1 cellular context compared by ENCODE assay signal in the genomic region with DNA sequence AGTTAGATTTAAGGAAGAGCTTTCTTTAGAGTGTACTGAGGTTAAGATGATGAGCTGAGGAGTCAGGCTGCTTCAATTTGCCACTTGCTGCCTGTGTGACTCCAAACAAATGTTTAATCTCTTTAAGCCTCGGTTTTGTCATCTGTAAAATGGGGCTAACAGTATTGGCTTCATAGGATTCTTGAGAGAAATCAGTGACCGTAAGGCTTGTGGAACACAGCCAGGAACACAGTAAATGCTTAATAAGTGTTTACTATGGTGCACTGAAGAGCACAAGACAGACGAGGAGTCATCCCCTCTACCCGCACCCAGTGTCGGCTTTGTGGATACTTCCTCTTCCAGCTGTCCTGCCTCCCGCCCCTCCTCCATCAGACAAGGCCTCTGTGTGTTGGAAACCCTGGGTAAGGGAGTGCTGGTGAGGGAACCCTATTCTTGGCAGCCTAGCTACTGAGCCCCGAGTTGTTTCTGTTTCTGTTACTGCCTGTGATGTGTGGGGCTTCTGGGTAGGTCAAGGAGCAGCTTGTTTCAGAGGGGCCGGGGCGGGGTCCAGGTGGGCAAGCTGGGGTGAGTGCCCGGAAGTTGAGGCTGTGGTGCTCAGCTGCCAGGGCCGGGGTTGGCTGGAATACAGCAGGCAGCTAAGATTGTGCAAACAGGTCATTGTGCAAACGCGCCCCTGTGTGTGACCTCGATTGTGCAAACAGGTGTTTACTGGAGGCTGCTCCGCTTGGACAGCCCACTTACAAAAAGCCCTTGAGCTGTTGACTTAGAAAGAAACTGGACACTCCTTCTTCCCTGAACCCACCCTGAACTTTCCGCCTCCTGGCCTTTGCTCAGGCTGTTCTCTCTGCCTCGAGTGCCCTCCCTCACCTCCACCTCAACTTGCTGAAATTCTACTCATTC.
TF ChIP-seq lines count a peak whose summit lies in the region.

No MANE protein-coding gene starts in this region.

TF ChIP-seq in HepG2, 621 proteins besides CTCF, POLR2A, EP300 and RAD21 (continued from another document and continues in another):
- TF ChIP-seq, protein P1, sequence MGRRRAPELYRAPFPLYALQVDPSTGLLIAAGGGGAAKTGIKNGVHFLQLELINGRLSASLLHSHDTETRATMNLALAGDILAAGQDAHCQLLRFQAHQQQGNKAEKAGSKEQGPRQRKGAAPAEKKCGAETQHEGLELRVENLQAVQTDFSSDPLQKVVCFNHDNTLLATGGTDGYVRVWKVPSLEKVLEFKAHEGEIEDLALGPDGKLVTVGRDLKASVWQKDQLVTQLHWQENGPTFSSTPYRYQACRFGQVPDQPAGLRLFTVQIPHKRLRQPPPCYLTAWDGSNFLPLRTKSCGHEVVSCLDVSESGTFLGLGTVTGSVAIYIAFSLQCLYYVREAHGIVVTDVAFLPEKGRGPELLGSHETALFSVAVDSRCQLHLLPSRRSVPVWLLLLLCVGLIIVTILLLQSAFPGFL (CRISPR knock-in tag; IDR thresholded peaks at IDR 0.05) = no peak
- peak; percentile 91 for TF ChIP-seq SKI (IDR thresholded peaks at IDR 0.05; ENCODE audit: partially characterized antibody)
- peak; percentile 53; the same call in 1 of the 2 replicates for TF ChIP-seq ZNF619 (CRISPR knock-in tag; IDR thresholded peaks at IDR 0.05)
- peak; percentile 98 for TF ChIP-seq HOXA5 (CRISPR knock-in tag; IDR thresholded peaks at IDR 0.05)
- TF ChIP-seq ZNF672 (CRISPR knock-in tag; IDR thresholded peaks at IDR 0.05) = no peak
- TF ChIP-seq ZFP36L1 (CRISPR knock-in tag; IDR thresholded peaks at IDR 0.05) = peak; percentile 80; the same call in 1 of the 2 replicates
- TF ChIP-seq, protein P2, sequence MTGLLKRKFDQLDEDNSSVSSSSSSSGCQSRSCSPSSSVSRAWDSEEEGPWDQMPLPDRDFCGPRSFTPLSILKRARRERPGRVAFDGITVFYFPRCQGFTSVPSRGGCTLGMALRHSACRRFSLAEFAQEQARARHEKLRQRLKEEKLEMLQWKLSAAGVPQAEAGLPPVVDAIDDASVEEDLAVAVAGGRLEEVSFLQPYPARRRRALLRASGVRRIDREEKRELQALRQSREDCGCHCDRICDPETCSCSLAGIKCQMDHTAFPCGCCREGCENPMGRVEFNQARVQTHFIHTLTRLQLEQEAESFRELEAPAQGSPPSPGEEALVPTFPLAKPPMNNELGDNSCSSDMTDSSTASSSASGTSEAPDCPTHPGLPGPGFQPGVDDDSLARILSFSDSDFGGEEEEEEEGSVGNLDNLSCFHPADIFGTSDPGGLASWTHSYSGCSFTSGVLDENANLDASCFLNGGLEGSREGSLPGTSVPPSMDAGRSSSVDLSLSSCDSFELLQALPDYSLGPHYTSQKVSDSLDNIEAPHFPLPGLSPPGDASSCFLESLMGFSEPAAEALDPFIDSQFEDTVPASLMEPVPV (CRISPR knock-in tag; IDR thresholded peaks at IDR 0.05) = no peak; the same call in 1 of the 2 replicates
- TF ChIP-seq ZC3H4 (CRISPR knock-in tag; IDR thresholded peaks at IDR 0.05; ENCODE audit: borderline replicate concordance) = no peak
- TF ChIP-seq ZNF569 (CRISPR knock-in tag; IDR thresholded peaks at IDR 0.05; ENCODE audit: borderline replicate concordance) = 0 out of 2 replicates have a peak, but pooled peaks have one; percentile 78
- TF ChIP-seq, protein P3, sequence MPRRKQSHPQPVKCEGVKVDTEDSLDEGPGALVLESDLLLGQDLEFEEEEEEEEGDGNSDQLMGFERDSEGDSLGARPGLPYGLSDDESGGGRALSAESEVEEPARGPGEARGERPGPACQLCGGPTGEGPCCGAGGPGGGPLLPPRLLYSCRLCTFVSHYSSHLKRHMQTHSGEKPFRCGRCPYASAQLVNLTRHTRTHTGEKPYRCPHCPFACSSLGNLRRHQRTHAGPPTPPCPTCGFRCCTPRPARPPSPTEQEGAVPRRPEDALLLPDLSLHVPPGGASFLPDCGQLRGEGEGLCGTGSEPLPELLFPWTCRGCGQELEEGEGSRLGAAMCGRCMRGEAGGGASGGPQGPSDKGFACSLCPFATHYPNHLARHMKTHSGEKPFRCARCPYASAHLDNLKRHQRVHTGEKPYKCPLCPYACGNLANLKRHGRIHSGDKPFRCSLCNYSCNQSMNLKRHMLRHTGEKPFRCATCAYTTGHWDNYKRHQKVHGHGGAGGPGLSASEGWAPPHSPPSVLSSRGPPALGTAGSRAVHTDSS (CRISPR knock-in tag; conservative IDR thresholded peaks at IDR 0.05) = 0 out of 2 replicates have a peak, but pooled peaks have one; percentile 49
- 0 out of 2 replicates have a peak, but pooled peaks have one; percentile 42 for TF ChIP-seq ZNF777 (CRISPR knock-in tag; IDR thresholded peaks at IDR 0.05)
- no peak for TF ChIP-seq ZFP36L2 (CRISPR knock-in tag; IDR thresholded peaks at IDR 0.05)
- TF ChIP-seq ZIK1 (CRISPR knock-in tag; IDR thresholded peaks at IDR 0.05; ENCODE audit: borderline replicate concordance, low read depth) = peak; percentile 59; the same call in 1 of the 2 replicates
- TF ChIP-seq PITX1 (CRISPR knock-in tag; IDR thresholded peaks at IDR 0.05) = peak; percentile 95
- peak; percentile 96 for TF ChIP-seq HIVEP1 (CRISPR knock-in tag; IDR thresholded peaks at IDR 0.05)
- peak; percentile 92 for TF ChIP-seq CBFB (CRISPR knock-in tag; IDR thresholded peaks at IDR 0.05)
- peak; percentile 74; the same call in 1 of the 2 replicates for TF ChIP-seq DR1 (CRISPR knock-in tag; IDR thresholded peaks at IDR 0.05)
- peak; percentile 80 for TF ChIP-seq ZSCAN29 (CRISPR knock-in tag; conservative IDR thresholded peaks at IDR 0.05)
- peak; percentile 69 for TF ChIP-seq NFYC (CRISPR knock-in tag; IDR thresholded peaks at IDR 0.05)
- peak; percentile 34; the same call in 1 of the 2 replicates for TF ChIP-seq ZNF703 (CRISPR knock-in tag; IDR thresholded peaks at IDR 0.05; ENCODE audit: borderline replicate concordance)
- TF ChIP-seq, protein P4, sequence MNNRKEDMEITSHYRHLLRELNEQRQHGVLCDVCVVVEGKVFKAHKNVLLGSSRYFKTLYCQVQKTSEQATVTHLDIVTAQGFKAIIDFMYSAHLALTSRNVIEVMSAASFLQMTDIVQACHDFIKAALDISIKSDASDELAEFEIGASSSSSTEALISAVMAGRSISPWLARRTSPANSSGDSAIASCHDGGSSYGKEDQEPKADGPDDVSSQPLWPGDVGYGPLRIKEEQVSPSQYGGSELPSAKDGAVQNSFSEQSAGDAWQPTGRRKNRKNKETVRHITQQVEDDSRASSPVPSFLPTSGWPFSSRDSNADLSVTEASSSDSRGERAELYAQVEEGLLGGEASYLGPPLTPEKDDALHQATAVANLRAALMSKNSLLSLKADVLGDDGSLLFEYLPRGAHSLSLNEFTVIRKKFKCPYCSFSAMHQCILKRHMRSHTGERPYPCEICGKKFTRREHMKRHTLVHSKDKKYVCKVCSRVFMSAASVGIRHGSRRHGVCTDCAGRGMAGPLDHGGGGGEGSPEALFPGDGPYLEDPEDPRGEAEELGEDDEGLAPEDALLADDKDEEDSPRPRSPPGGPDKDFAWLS (CRISPR knock-in tag; IDR thresholded peaks at IDR 0.05; ENCODE audit: borderline replicate concordance) = 0 out of 2 replicates have a peak, but pooled peaks have one; percentile 31
- TF ChIP-seq, protein P5, sequence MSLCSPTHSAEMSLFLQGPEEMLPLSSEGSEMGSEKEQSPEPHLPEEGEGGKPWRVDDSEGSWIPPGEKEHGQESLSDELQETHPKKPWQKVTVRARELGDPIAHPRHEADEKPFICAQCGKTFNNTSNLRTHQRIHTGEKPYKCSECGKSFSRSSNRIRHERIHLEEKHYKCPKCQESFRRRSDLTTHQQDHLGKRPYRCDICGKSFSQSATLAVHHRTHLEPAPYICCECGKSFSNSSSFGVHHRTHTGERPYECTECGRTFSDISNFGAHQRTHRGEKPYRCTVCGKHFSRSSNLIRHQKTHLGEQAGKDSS (CRISPR knock-in tag; IDR thresholded peaks at IDR 0.05; ENCODE audit: borderline replicate concordance, low read depth) = peak; percentile 95
- TF ChIP-seq RARA (CRISPR knock-in tag; IDR thresholded peaks at IDR 0.05) = peak; percentile 99
- peak; percentile 86; the same call in 1 of the 2 replicates for TF ChIP-seq PRMT3 (CRISPR knock-in tag; IDR thresholded peaks at IDR 0.05; ENCODE audit: borderline replicate concordance, low read depth)
- no peak for TF ChIP-seq SIN3B (IDR thresholded peaks at IDR 0.05; ENCODE audit: low read length)
- peak; percentile 70 for TF ChIP-seq POLR2G (IDR thresholded peaks at IDR 0.05; ENCODE audit: low read depth, low read length)
- peak; percentile 91 for TF ChIP-seq ZEB1 (IDR thresholded peaks at IDR 0.05; ENCODE audit: insufficient replicate concordance, low read depth)
- TF ChIP-seq POLR2AphosphoS5 (IDR thresholded peaks at IDR 0.05; ENCODE audit: low read depth, low read length) = peak; percentile 84
- no peak for TF ChIP-seq ZNF224 (CRISPR knock-in tag; IDR thresholded peaks at IDR 0.05)
- TF ChIP-seq ZNF724P (CRISPR knock-in tag; IDR thresholded peaks at IDR 0.05; ENCODE audit: borderline replicate concordance) = peak; percentile 80; the same call in 1 of the 2 replicates
- peak; percentile 37 for TF ChIP-seq GABPA (IDR thresholded peaks at IDR 0.05; ENCODE audit: low read depth, low read length)
- TF ChIP-seq GABPA (CRISPR knock-in tag; IDR thresholded peaks at IDR 0.05; ENCODE audit: low read depth) = peak; percentile 82
- TF ChIP-seq FOXK2 (IDR thresholded peaks at IDR 0.05) = peak; percentile 89
- no peak for TF ChIP-seq TCF7L2 (IDR thresholded peaks at IDR 0.05; ENCODE audit: low read depth, low read length)
- TF ChIP-seq JUN (CRISPR knock-in tag; IDR thresholded peaks at IDR 0.05) = peak; percentile 73; the same call in 1 of the 2 replicates
- peak; percentile 66; the same call in 1 of the 2 replicates for TF ChIP-seq ZNF501 (CRISPR knock-in tag; IDR thresholded peaks at IDR 0.05)
- TF ChIP-seq, protein P6, sequence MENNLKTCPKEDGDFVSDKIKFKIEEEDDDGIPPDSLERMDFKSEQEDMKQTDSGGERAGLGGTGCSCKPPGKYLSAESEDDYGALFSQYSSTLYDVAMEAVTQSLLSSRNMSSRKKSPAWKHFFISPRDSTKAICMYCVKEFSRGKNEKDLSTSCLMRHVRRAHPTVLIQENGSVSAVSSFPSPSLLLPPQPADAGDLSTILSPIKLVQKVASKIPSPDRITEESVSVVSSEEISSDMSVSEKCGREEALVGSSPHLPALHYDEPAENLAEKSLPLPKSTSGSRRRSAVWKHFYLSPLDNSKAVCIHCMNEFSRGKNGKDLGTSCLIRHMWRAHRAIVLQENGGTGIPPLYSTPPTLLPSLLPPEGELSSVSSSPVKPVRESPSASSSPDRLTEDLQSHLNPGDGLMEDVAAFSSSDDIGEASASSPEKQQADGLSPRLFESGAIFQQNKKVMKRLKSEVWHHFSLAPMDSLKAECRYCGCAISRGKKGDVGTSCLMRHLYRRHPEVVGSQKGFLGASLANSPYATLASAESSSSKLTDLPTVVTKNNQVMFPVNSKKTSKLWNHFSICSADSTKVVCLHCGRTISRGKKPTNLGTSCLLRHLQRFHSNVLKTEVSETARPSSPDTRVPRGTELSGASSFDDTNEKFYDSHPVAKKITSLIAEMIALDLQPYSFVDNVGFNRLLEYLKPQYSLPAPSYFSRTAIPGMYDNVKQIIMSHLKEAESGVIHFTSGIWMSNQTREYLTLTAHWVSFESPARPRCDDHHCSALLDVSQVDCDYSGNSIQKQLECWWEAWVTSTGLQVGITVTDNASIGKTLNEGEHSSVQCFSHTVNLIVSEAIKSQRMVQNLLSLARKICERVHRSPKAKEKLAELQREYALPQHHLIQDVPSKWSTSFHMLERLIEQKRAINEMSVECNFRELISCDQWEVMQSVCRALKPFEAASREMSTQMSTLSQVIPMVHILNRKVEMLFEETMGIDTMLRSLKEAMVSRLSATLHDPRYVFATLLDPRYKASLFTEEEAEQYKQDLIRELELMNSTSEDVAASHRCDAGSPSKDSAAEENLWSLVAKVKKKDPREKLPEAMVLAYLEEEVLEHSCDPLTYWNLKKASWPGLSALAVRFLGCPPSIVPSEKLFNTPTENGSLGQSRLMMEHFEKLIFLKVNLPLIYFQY (CRISPR knock-in tag; IDR thresholded peaks at IDR 0.05; ENCODE audit: borderline replicate concordance) = 0 out of 2 replicates have a peak, but pooled peaks have one; percentile 66
- no peak for TF ChIP-seq ZNF44 (CRISPR knock-in tag; IDR thresholded peaks at IDR 0.05)
- 0 out of 2 replicates have a peak, but pooled peaks have one; percentile 28 for TF ChIP-seq MTF1 (CRISPR knock-in tag; IDR thresholded peaks at IDR 0.05)
- no peak for TF ChIP-seq ZNF136 (CRISPR knock-in tag; IDR thresholded peaks at IDR 0.05; ENCODE audit: low read depth)
- TF ChIP-seq ASH2L (IDR thresholded peaks at IDR 0.05; ENCODE audit: insufficient read length, low read depth, low read length) = peak; percentile 72
- TF ChIP-seq, protein P7, sequence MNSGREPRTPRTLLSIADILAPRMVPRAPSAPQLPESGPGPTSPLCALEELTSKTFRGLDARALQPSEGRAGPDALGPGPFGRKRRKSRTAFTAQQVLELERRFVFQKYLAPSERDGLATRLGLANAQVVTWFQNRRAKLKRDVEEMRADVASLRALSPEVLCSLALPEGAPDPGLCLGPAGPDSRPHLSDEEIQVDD (CRISPR knock-in tag; IDR thresholded peaks at IDR 0.05; ENCODE audit: borderline replicate concordance) = no peak
- no peak for TF ChIP-seq ZNF337 (CRISPR knock-in tag; IDR thresholded peaks at IDR 0.05; ENCODE audit: borderline replicate concordance, low read depth)
- TF ChIP-seq, protein P8, sequence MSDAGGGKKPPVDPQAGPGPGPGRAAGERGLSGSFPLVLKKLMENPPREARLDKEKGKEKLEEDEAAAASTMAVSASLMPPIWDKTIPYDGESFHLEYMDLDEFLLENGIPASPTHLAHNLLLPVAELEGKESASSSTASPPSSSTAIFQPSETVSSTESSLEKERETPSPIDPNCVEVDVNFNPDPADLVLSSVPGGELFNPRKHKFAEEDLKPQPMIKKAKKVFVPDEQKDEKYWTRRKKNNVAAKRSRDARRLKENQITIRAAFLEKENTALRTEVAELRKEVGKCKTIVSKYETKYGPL (CRISPR knock-in tag; IDR thresholded peaks at IDR 0.05) = peak; percentile 75
- peak; percentile 89 for TF ChIP-seq ARNTL (CRISPR knock-in tag; IDR thresholded peaks at IDR 0.05)
- peak; percentile 88 for TF ChIP-seq ZFP1 (CRISPR knock-in tag; IDR thresholded peaks at IDR 0.05)
- peak; percentile 92 for TF ChIP-seq GABPB1 (CRISPR knock-in tag; IDR thresholded peaks at IDR 0.05)
- TF ChIP-seq RARG (CRISPR knock-in tag; IDR thresholded peaks at IDR 0.05; ENCODE audit: low read depth) = 0 out of 2 replicates have a peak, but pooled peaks have one; percentile 45
- TF ChIP-seq REL (CRISPR knock-in tag; conservative IDR thresholded peaks at IDR 0.05) = no peak
- no peak for TF ChIP-seq ZNF17 (CRISPR knock-in tag; IDR thresholded peaks at IDR 0.05)
- no peak for TF ChIP-seq ZNF616 (CRISPR knock-in tag; IDR thresholded peaks at IDR 0.05; ENCODE audit: low read depth)
- peak; percentile 97 for TF ChIP-seq MEIS2 (CRISPR knock-in tag; IDR thresholded peaks at IDR 0.05)
- TF ChIP-seq PHF8 (CRISPR knock-in tag; IDR thresholded peaks at IDR 0.05) = peak; percentile 50; the same call in 1 of the 2 replicates
- TF ChIP-seq HES4 (CRISPR knock-in tag; IDR thresholded peaks at IDR 0.05; ENCODE audit: borderline replicate concordance) = no peak
- TF ChIP-seq SUZ12 (IDR thresholded peaks at IDR 0.05; ENCODE audit: low read depth, low read length) = no peak
- TF ChIP-seq TCF7 (IDR thresholded peaks at IDR 0.05; ENCODE audit: low read depth) = peak; percentile 71
